Comparison of ENCODE assay signal across 16 cellular contexts in the genomic region with DNA sequence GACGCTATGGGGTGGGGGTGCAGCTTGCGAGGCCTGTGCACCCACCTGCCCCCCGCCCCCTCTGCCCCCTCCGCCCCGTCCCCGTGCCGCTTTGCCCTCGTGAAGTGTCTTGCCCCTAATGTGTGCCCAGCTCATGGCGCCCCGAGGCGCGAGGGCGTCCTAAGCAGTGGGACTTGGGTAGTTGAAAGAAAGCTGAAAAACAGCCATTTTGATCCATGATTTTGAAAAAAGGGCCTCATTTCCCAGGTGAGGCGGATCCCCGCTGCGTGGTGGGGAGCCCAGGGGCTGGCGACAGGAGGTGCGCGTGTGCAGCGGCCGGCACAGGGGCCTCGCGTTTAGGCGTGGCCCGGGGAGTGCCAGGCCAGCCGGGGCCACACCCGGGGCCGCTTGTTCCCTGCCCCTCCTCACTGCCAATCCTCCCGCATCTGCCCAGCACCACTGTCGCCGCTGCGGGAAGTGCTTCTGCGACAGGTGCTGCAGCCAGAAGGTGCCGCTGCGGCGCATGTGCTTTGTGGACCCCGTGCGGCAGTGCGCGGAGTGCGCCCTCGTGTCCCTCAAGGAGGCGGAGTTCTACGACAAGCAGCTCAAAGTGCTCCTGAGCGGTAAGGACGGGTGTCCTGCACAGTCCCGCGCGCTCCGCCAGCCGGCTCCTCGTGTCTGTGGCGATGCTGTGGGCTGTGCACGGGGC. TPM values are rescaled to one million over a fixed set of nuclear protein-coding genes. Genes with fewer than 3 reads are reported as not detected.
DNase-seq lines count a peak whose midpoint lies in the region; ATAC-seq and TF ChIP-seq lines count a peak whose summit lies in the region.
"Had no signal": no experiment of that assay in that cellular context is flagged by ENCODE, and none has a peak within 500 bp of the region (broad histone marks: within the 10 kb centered on the region; RNA-seq: fewer than 3 reads in every experiment).

No MANE protein-coding gene starts in this region.

- TF ChIP-seq CTCF in dorsolateral prefrontal cortex (IDR thresholded peaks at IDR 0.05 in 54 of 56, conservative IDR thresholded peaks at IDR 0.05 in 2 of 56; ENCODE audit: low read depth in 1 of 56, partially characterized antibody in 56 of 56) (peak in 8 of 56 donors; percentile 5 to 20 (median 11)), upper lobe of left lung (IDR thresholded peaks at IDR 0.05) (peak in 4 of 6 experiments; percentile 16 to 57 (median 34))

- peaks cover 7 to 42% (median 26%) of the 10 kb centered on the region in 4 donors for H3K36me3 ChIP-seq in upper lobe of left lung

- H3K4me1 ChIP-seq in upper lobe of left lung: peaks cover 16 to 41% (median 25%) of the 10 kb centered on the region in 4 donors
- H3K4me1 ChIP-seq: Caco-2, HAP-1 had no signal

- H3K27ac ChIP-seq in dorsolateral prefrontal cortex: peak overlapping the region in 49 of 59 donors; percentile 7 to 99 (median 67)
- peak overlapping the region in 1 of 4 donors; percentile 2 for H3K27ac ChIP-seq in upper lobe of left lung
- H3K27ac ChIP-seq: left ventricle myocardium inferior had no signal

- DNase-seq in left ventricle myocardium superior (peak; percentile 35), left cardiac atrium (no peak), dorsolateral prefrontal cortex (peak in 4 of 10 donors; percentile 52 to 71 (median 60)), mucosa of gallbladder (ENCODE audit: low spot score) (peak; percentile 61), upper lobe of left lung (peak; percentile 75 to 89), OCI-M1 (lab: John Stamatoyannopoulos, UW) (no peak)
- DNase-seq: activated naive CD4-positive, alpha-beta T cell treated with anti-CD3 and anti-CD28 coated beads for 36 hours; activated T-cell treated with anti-CD3 and anti-CD28 coated beads, Interleukin-2, amount 50 U/mL, for 24 hours; amniotic stem cell; Caco-2; left ventricle myocardium inferior; PC-3; SIG-M5 had no signal

- WGBS in upper lobe of left lung, 2 donors: 80 to 88% methylated on average over 23 to 53 of the region's 54 CpGs

- no peak for TF ChIP-seq EP300 in upper lobe of left lung (IDR thresholded peaks at IDR 0.05)

- intact Hi-C loops in left ventricle myocardium superior (cut with micrococcal nuclease) (no loop called here), left cardiac atrium (cut with DNase I) (no loop called here), dorsolateral prefrontal cortex (cut with DNase I) (loop anchor here in 1 of 2 donors (5.0 kb wide), 1 partner anchor 120 kb away; the partner anchor contains the start of gene PPP1R13B)

- no peak for ATAC-seq in left ventricle myocardium superior
- ATAC-seq in left cardiac atrium: no peak
- peak; percentile 13 to 50 for ATAC-seq in upper lobe of left lung (ENCODE audit: low FRiP score in 2 of 2)
- ATAC-seq in GM19455 (IDR thresholded peaks at IDR 0.05; ENCODE audit: unreplicated experiment): no peak
- ATAC-seq in HG03439 (IDR thresholded peaks at IDR 0.05; ENCODE audit: unreplicated experiment): no peak
- ATAC-seq: PC-3 had no signal

- H3K27me3 ChIP-seq in dorsolateral prefrontal cortex: no peaks in the 10 kb centered on the region
- H3K27me3 ChIP-seq in upper lobe of left lung: no peaks in the 10 kb centered on the region

- H3K4me3 ChIP-seq in dorsolateral prefrontal cortex (peak overlapping the region in 14 of 59 donors; percentile 4 to 32 (median 16)), upper lobe of left lung (no peak overlapping the region)
- H3K4me3 ChIP-seq: HAP-1, left ventricle myocardium inferior had no signal

- no peak for TF ChIP-seq POLR2A in upper lobe of left lung (IDR thresholded peaks at IDR 0.05)

- H3K9me3 ChIP-seq in upper lobe of left lung: no peaks in the 10 kb centered on the region
- H3K9me3 ChIP-seq: Caco-2, HAP-1, left ventricle myocardium inferior had no signal

RNA-seq across cellular contexts. Expression of gene ZFYVE21, which starts 11.8 kb away (rescaled TPM):
- total RNA-seq in left ventricle myocardium superior (53.1 TPM), left cardiac atrium (10 to 100 TPM; 47.0 to 48.7 TPM), dorsolateral prefrontal cortex (100 to 1,000 TPM in 87 of 120 experiments, 10 to 100 TPM in 33; 71.0 to 188 (median 111) TPM), mucosa of gallbladder (94.0 TPM), upper lobe of left lung (10 to 100 TPM; 29.3 to 92.1 (median 65.5) TPM)

RNA-seq across cellular contexts. Expression of gene XRCC3, which starts 12.2 kb away (rescaled TPM):
- 2.7 TPM for total RNA-seq in left ventricle myocardium superior
- total RNA-seq in left cardiac atrium: 1 to 10 TPM; 3.8 to 4.4 TPM
- total RNA-seq in dorsolateral prefrontal cortex: 10 to 100 TPM in 58 of 120 experiments, 1 to 10 TPM in 62; 4.7 to 19.1 (median 9.9) TPM
- 8.5 TPM for total RNA-seq in mucosa of gallbladder
- 10 to 100 TPM in 1 of 6 donors, 1 to 10 TPM in 5; 2.4 to 16.8 (median 5.8) TPM for total RNA-seq in upper lobe of left lung

Comparison
In these comparisons a context has a peak if more than half of its experiments do, and no peak if none do; other contexts are left out.
1. DNase-seq: peak in left ventricle myocardium superior (single experiment), mucosa of gallbladder (single experiment) and upper lobe of left lung (2 of 2); none in left cardiac atrium (single experiment) and OCI-M1 (single experiment).
2. ATAC-seq: peak in upper lobe of left lung (2 of 2); none in left ventricle myocardium superior (single experiment), left cardiac atrium (0 of 2), GM19455 (single experiment) and HG03439 (single experiment).